ENCODE assay signal across 19 cellular contexts in genomic region chr5:147446528-147446927, GRCh38.
DNase-seq lines count a peak whose midpoint lies in the region; ATAC-seq, FAIRE-seq and TF ChIP-seq lines count a peak whose summit lies in the region.
"Had no signal": no experiment of that assay in that cellular context is flagged by ENCODE, and none has a peak within 500 bp of the region (broad histone marks: within the 10 kb centered on the region; RNA-seq: fewer than 3 reads in every experiment).

No MANE protein-coding gene starts in this region.

- H4K20me1 ChIP-seq in IMR-90 (ENCODE audit: insufficient read depth, low read length) = peaks cover 9% of the 10 kb centered on the region; the same call in 1 of the 2 replicates

- H3K27me3 ChIP-seq in IMR-90 (ENCODE audit: control insufficient read depth, insufficient read depth, low read length) = no peaks in the 10 kb centered on the region
- H3K27me3 ChIP-seq: cardiac muscle cell, right lobe of liver had no signal

- dilution Hi-C loops in IMR-90 (cut with HindIII; ENCODE audit: low sequenced_read_pairs, unreplicated experiment) = no loop called here

- WGBS in IMR-90 (ENCODE audit: extremely low coverage in 2 of 2, insufficient read length in 1 of 2), 2 experiments = no CpG with 5 or more reads among the region's 2 CpGs

- POLR2A ChIA-PET in IMR-90 (lab: Charles Lee; ENCODE audit: unreplicated experiment) = no interaction called here

- no peak overlapping the region for H3K4ac ChIP-seq in IMR-90 (ENCODE audit: low read depth, low read length)

- no peak overlapping the region for H4K91ac ChIP-seq in IMR-90 (ENCODE audit: insufficient read depth, low read depth, low read length)

- intact Hi-C loops in IMR-90 (cut with micrococcal nuclease) = no loop called here

- H3K27me3 Mint-ChIP-seq in mesothelial cell of epicardium (ENCODE audit: low read depth) = no peaks in the 10 kb centered on the region

- peaks cover 18 to 42% of the 10 kb centered on the region in 2 experiments for H3K79me1 ChIP-seq in IMR-90 (ENCODE audit: low read depth in 1 of 2, low read length in 2 of 2)

- H4K8ac ChIP-seq in IMR-90 (ENCODE audit: low read depth in 2 of 2, low read length in 2 of 2) = no peak overlapping the region

- peaks cover 73% of the 10 kb centered on the region for H3K4me1 Mint-ChIP-seq in mesothelial cell of epicardium
- H3K4me1 Mint-ChIP-seq: activated naive CD4-positive, alpha-beta T cell treated with anti-CD3 and anti-CD28 coated beads, Interleukin-2, amount 50 U/mL, for 24 hours; B cell; stimulated activated effector memory CD8-positive, alpha-beta T cell treated with anti-CD3 and anti-CD28 coated beads, Interleukin-12 subunit alpha, Interleukin-12 subunit beta, amount 100 ng/mL, for 72 hours had no signal

- H3K9me3 ChIP-seq in IMR-90 (ENCODE audit: control insufficient read depth, insufficient read depth, low read length) = no peaks in the 10 kb centered on the region
- H3K9me3 ChIP-seq: right lobe of liver had no signal

- peaks cover 4% of the 10 kb centered on the region for H3K4me1 ChIP-seq in IMR-90 (ENCODE audit: control insufficient read depth, insufficient read depth, low read length)
- H3K4me1 ChIP-seq: right lobe of liver had no signal

- no peak overlapping the region for H2AK9ac ChIP-seq in IMR-90 (replicated peaks; ENCODE audit: low read depth, low read length, poor library complexity)

- no peak for TF ChIP-seq RAD21 in IMR-90 (IDR thresholded peaks at IDR 0.05; ENCODE audit: low read length)

- no peak for FAIRE-seq in frontal cortex (lab: Jason Lieb, UNC)

- no peak overlapping the region for H3K9ac ChIP-seq in IMR-90 (ENCODE audit: low read depth, low read length)

- H3K36me3 ChIP-seq in IMR-90 (ENCODE audit: control insufficient read depth, insufficient read depth, low read length) = no peaks in the 10 kb centered on the region; the same call in 1 of the 2 replicates
- H3K36me3 ChIP-seq: cardiac muscle cell, right lobe of liver had no signal

- 0 out of 2 replicates have a peak, but pooled peaks cover 4% of the 10 kb centered on the region for H3K9me1 ChIP-seq in IMR-90 (ENCODE audit: insufficient read depth, low read length)

- no peaks in the 10 kb centered on the region for H3K9me3 Mint-ChIP-seq in mesothelial cell of epicardium
- H3K9me3 Mint-ChIP-seq: activated naive CD4-positive, alpha-beta T cell treated with anti-CD3 and anti-CD28 coated beads, Interleukin-2, amount 50 U/mL, for 24 hours; H9; nephron progenitor cell; stimulated activated effector memory CD8-positive, alpha-beta T cell treated with anti-CD3 and anti-CD28 coated beads, Interleukin-12 subunit alpha, Interleukin-12 subunit beta, amount 100 ng/mL, for 72 hours had no signal

- H3K27ac Mint-ChIP-seq in mesothelial cell of epicardium = peak overlapping the region; percentile 48
- H3K27ac Mint-ChIP-seq: activated naive CD4-positive, alpha-beta T cell treated with anti-CD3 and anti-CD28 coated beads, Interleukin-2, amount 50 U/mL, for 24 hours; B cell; nephron progenitor cell; stimulated activated effector memory CD8-positive, alpha-beta T cell treated with anti-CD3 and anti-CD28 coated beads, Interleukin-12 subunit alpha, Interleukin-12 subunit beta, amount 100 ng/mL, for 72 hours had no signal

- H2BK15ac ChIP-seq in IMR-90 (ENCODE audit: low read depth, low read length) = no peak overlapping the region

- no TSS peak for BruUV-seq in IMR-90 (replicated peaks; lab: Mats Ljungman, UMichigan)

- H3K27ac ChIP-seq in IMR-90 (ENCODE audit: insufficient read depth, low read length) (no peak overlapping the region), temporal lobe (ENCODE audit: low read depth, low read length) (peak overlapping the region; percentile 59)
- H3K27ac ChIP-seq: cardiac muscle cell, right lobe of liver had no signal

- no peak overlapping the region for H2BK20ac ChIP-seq in IMR-90 (ENCODE audit: low read depth, low read length)

- no peak overlapping the region for H3K23ac ChIP-seq in IMR-90 (ENCODE audit: low read depth, low read length)

- H2BK120ac ChIP-seq in IMR-90 (ENCODE audit: low read depth, low read length) = no peak overlapping the region

- TF ChIP-seq CTCF in IMR-90 (conservative IDR thresholded peaks at IDR 0.05; ENCODE audit: low read depth, low read length) = no peak
- no peak for TF ChIP-seq CTCF in mesothelial cell of epicardium (IDR thresholded peaks at IDR 0.05; ENCODE audit: unreplicated experiment)

- DNase-seq in IMR-90 (peak; percentile 34), fibroblast of gingiva (ENCODE audit: low read depth) (peak; percentile 32), mesothelial cell of epicardium (ENCODE audit: low spot score in 2 of 2, unreplicated experiment in 2 of 2) (no peak), frontal cortex (ENCODE audit: low spot score in 2 of 2) (no peak)
- DNase-seq: activated CD4-positive, CD25-positive, alpha-beta regulatory T cell treated with anti-CD3 and anti-CD28 coated beads, Interleukin-2, amount 50 U/mL, for 72 hours; H9; kidney glomerular epithelial cell; NCI-H1092 treated with DMSO at 0.1 percent for 48 hours; NCI-H510A; nephron progenitor cell; right lobe of liver had no signal

- CTCF ChIA-PET in IMR-90 (lab: Yijun Ruan, JAX) = no interaction called here

- no peak overlapping the region for H3K4me3 Mint-ChIP-seq in mesothelial cell of epicardium
- H3K4me3 Mint-ChIP-seq: activated naive CD4-positive, alpha-beta T cell treated with anti-CD3 and anti-CD28 coated beads, Interleukin-2, amount 50 U/mL, for 24 hours; B cell; H9; nephron progenitor cell; stimulated activated effector memory CD8-positive, alpha-beta T cell treated with anti-CD3 and anti-CD28 coated beads, Interleukin-12 subunit alpha, Interleukin-12 subunit beta, amount 100 ng/mL, for 72 hours had no signal

- no peak overlapping the region for H2AFZ ChIP-seq in IMR-90 (replicated peaks; ENCODE audit: low read length, poor library complexity)

- no peak overlapping the region for H3K56ac ChIP-seq in IMR-90 (ENCODE audit: extremely low read depth, insufficient read depth, low read length)

- no peak overlapping the region for H2AK5ac ChIP-seq in IMR-90 (ENCODE audit: low read depth, low read length)

- no peak overlapping the region for H4K5ac ChIP-seq in IMR-90 (ENCODE audit: low read depth, low read length)

- peaks cover 13% of the 10 kb centered on the region for H3K36me3 Mint-ChIP-seq in mesothelial cell of epicardium
- H3K36me3 Mint-ChIP-seq: activated naive CD4-positive, alpha-beta T cell treated with anti-CD3 and anti-CD28 coated beads, Interleukin-2, amount 50 U/mL, for 24 hours; stimulated activated effector memory CD8-positive, alpha-beta T cell treated with anti-CD3 and anti-CD28 coated beads, Interleukin-12 subunit alpha, Interleukin-12 subunit beta, amount 100 ng/mL, for 72 hours had no signal

- no peak overlapping the region for H3K4me2 ChIP-seq in IMR-90 (ENCODE audit: low read depth, low read length)

- H2BK5ac ChIP-seq in IMR-90 (ENCODE audit: low read depth, low read length, poor library complexity, severe bottlenecking) = no peak overlapping the region

- in situ Hi-C loops in IMR-90 (cut with MboI; ENCODE audit: low sequenced_read_pairs) = no loop called here

- no peak for TF ChIP-seq POLR2A in IMR-90 (IDR thresholded peaks at IDR 0.05; ENCODE audit: low read depth, low read length)

- H3K14ac ChIP-seq in IMR-90 (replicated peaks; ENCODE audit: low read depth, low read length) = no peak overlapping the region

- ATAC-seq in IMR-90 (ENCODE audit: low read depth) (no peak), HG03135 (IDR thresholded peaks at IDR 0.05; ENCODE audit: unreplicated experiment) (no peak), GM18907 (IDR thresholded peaks at IDR 0.05; ENCODE audit: unreplicated experiment) (no peak), HG03280 (IDR thresholded peaks at IDR 0.05; ENCODE audit: unreplicated experiment) (no peak)
- ATAC-seq: right lobe of liver; stimulated activated effector memory CD8-positive, alpha-beta T cell treated with anti-CD3 and anti-CD28 coated beads, Interleukin-12 subunit alpha, Interleukin-12 subunit beta, amount 100 ng/mL, for 72 hours had no signal

- no peak overlapping the region for H3K4me3 ChIP-seq in IMR-90 (ENCODE audit: insufficient read depth, low read depth, low read length)
- H3K4me3 ChIP-seq: cardiac muscle cell, right lobe of liver had no signal

- H3K18ac ChIP-seq in IMR-90 (ENCODE audit: low read depth, low read length) = no peak overlapping the region

TF ChIP-seq in IMR-90, 13 proteins besides CTCF, POLR2A, EP300 and RAD21 (continues in another document):
- TF ChIP-seq CHD1 (IDR thresholded peaks at IDR 0.05; ENCODE audit: low read depth, low read length) (no peak), RCOR1 (IDR thresholded peaks at IDR 0.05; ENCODE audit: insufficient replicate concordance, low read length) (no peak), MAFK (IDR thresholded peaks at IDR 0.05; ENCODE audit: low read depth, low read length) (no peak), NFE2L2 (IDR thresholded peaks at IDR 0.05; ENCODE audit: low read depth, low read length) (no peak), MXI1 (IDR thresholded peaks at IDR 0.05; ENCODE audit: borderline replicate concordance, low read depth, low read length) (no peak), ELK1 (IDR thresholded peaks at IDR 0.05; ENCODE audit: borderline replicate concordance, low read depth, low read length) (no peak), MAZ (IDR thresholded peaks at IDR 0.05; ENCODE audit: borderline replicate concordance, low read depth, low read length) (no peak), SMC3 (IDR thresholded peaks at IDR 0.05; ENCODE audit: low read depth, low read length) (no peak), FOS (IDR thresholded peaks at IDR 0.05; ENCODE audit: low read depth, low read length) (no peak), BHLHE40 (IDR thresholded peaks at IDR 0.05; ENCODE audit: low read depth, low read length) (no peak), CEBPB (IDR thresholded peaks at IDR 0.05; ENCODE audit: low read depth, low read length) (no peak), RFX5 (IDR thresholded peaks at IDR 0.05; ENCODE audit: low read depth, low read length) (no peak)

Comparison
In these comparisons a context has a peak if more than half of its experiments do, and no peak if none do; other contexts are left out.
1. DNase-seq: peak in IMR-90 (single experiment) and fibroblast of gingiva (single experiment); none in mesothelial cell of epicardium (0 of 2) and frontal cortex (0 of 2).